18 cellular contexts compared by ENCODE assay signal in the genomic region with DNA sequence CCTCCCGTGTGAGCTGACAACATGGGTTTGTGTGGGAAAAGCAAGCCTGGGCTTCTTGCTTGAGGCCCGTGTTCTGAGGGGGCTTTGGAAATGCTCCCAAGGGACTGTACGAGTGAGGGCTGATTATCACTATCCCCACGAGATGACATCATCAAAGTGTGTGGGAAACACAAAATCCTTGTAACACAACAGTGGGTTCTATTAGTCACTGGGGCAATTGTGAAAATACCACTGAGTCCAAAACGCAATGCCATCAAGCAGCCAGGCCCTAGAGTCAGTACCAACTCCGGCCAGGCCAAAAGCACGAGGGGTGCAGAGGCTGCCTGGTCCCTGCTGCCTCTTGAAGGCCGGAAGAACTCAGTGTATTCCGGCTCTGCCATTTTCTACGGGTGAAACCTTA. TPM values are rescaled to one million over a fixed set of nuclear protein-coding genes. Genes with fewer than 3 reads are reported as not detected.
A peak's percentile ranks its signal among the peaks of the same experiment; 100 is the strongest.
DNase-seq lines count a peak whose midpoint lies in the region; ATAC-seq, FAIRE-seq and TF ChIP-seq lines count a peak whose summit lies in the region.
"Had no signal": no experiment of that assay in that cellular context is flagged by ENCODE, and none has a peak within 500 bp of the region (broad histone marks: within the 10 kb centered on the region; RNA-seq: fewer than 3 reads in every experiment).

No MANE protein-coding gene starts in this region.

- TF ChIP-seq POLR2A in HepG2 (IDR thresholded peaks at IDR 0.05; ENCODE audit: insufficient read depth in 1 of 2, low read depth in 2 of 2, low read length in 2 of 2) (no peak), right lobe of liver (IDR thresholded peaks at IDR 0.05) (no peak), uterus (IDR thresholded peaks at IDR 0.05) (no peak)

- no peak overlapping the region for H3K4me2 ChIP-seq in HepG2 (ENCODE audit: low read depth, low read length)

- no peak overlapping the region for H3K4me3 Mint-ChIP-seq in mesothelial cell of epicardium
- H3K4me3 Mint-ChIP-seq: stimulated activated memory B cell treated with anti-CD40 and anti-IgM and Interleukin-4, amounts not matched to agents 10 μg/mL and 1 μg/mL and 100 μg/mL, for 72 hours had no signal

- intact Hi-C loops in HepG2 (cut with micrococcal nuclease; ENCODE audit: unreplicated experiment) (no loop called here), right lobe of liver (cut with DNase I) (no loop called here), uterus (cut with DNase I; ENCODE audit: low total_unique reads) (no loop called here)

- H3K4me1 Mint-ChIP-seq in mesothelial cell of epicardium, result peaks cover 22% of the 10 kb centered on the region

- ATAC-seq in HepG2 (no peak), right lobe of liver (no peak)
- ATAC-seq: stimulated activated memory B cell treated with anti-CD40 and anti-IgM and Interleukin-4, amounts not matched to agents 10 μg/mL and 1 μg/mL and 100 μg/mL, for 72 hours had no signal

- H3K9me3 Mint-ChIP-seq in mesothelial cell of epicardium, result no peaks in the 10 kb centered on the region
- H3K9me3 Mint-ChIP-seq: stimulated activated memory B cell treated with anti-CD40 and anti-IgM and Interleukin-4, amounts not matched to agents 10 μg/mL and 1 μg/mL and 100 μg/mL, for 72 hours had no signal

- BruUV-seq in HepG2 (replicated peaks; lab: Mats Ljungman, UMichigan), result no TSS peak

- no peak for TF ChIP-seq EP300 in HepG2 (IDR thresholded peaks at IDR 0.05; ENCODE audit: low read depth in 2 of 2, low read length in 2 of 2)
- TF ChIP-seq EP300 in HepG2 (CRISPR knock-in tag; IDR thresholded peaks at IDR 0.05; ENCODE audit: borderline replicate concordance), result no peak

- DNase-seq in HepG2 (ENCODE audit: low spot score) (no peak), right lobe of liver (no peak), cardiac fibroblast (ENCODE audit: low read depth in 2 of 2) (peak; percentile 61 to 64), mesothelial cell of epicardium (ENCODE audit: low spot score in 2 of 2, unreplicated experiment in 2 of 2) (no peak), uterus (no peak), activated gamma-delta T cell treated with Interleukin-2 at 50 U/mL for 16 hours (no peak), DMS153 (lab: John Stamatoyannopoulos, UW) (no peak), HEK293T (ENCODE audit: extremely low spot score) (no peak)
- DNase-seq: adrenal gland; effector CD4-positive, alpha-beta T cell; mesendoderm; NCI-H1417; NCI-H526 treated with DMSO at 0.1 percent for 48 hours; RPMI8226; stimulated activated CD4-positive, alpha-beta T cell treated with anti-CD3 and anti-CD28 coated beads, Interleukin-2, amount 100 ng/mL, for 48 hours had no signal

- no peaks in the 10 kb centered on the region for H3K9me3 ChIP-seq in HepG2 (ENCODE audit: low read length)
- H3K9me3 ChIP-seq in right lobe of liver, result no peaks in the 10 kb centered on the region
- H3K9me3 ChIP-seq in uterus, result no peaks in the 10 kb centered on the region
- H3K9me3 ChIP-seq: adrenal gland had no signal

- H3K4me3 ChIP-seq in HepG2 (replicated peaks in 1 of 3; ENCODE audit: insufficient read depth in 1 of 3, low read depth in 2 of 3, low read length in 3 of 3) (no peak overlapping the region), right lobe of liver (no peak overlapping the region), cardiac fibroblast (replicated peaks in 1 of 2; ENCODE audit: low read depth in 2 of 2, low read length in 2 of 2) (no peak overlapping the region), uterus (no peak overlapping the region)
- H3K4me3 ChIP-seq: adrenal gland had no signal

- H3K27me3 Mint-ChIP-seq in mesothelial cell of epicardium (ENCODE audit: low read depth), result no peaks in the 10 kb centered on the region
- H3K27me3 Mint-ChIP-seq: stimulated activated memory B cell treated with anti-CD40 and anti-IgM and Interleukin-4, amounts not matched to agents 10 μg/mL and 1 μg/mL and 100 μg/mL, for 72 hours had no signal

- H3K36me3 Mint-ChIP-seq in mesothelial cell of epicardium, result peaks cover 8% of the 10 kb centered on the region

- peaks cover 21% of the 10 kb centered on the region for H3K4me1 ChIP-seq in HepG2 (ENCODE audit: insufficient read depth, low read length)
- peaks cover 0 to 27% (median 5%) of the 10 kb centered on the region in 4 donors for H3K4me1 ChIP-seq in right lobe of liver
- H3K4me1 ChIP-seq in uterus, result peaks cover 0 to 9% of the 10 kb centered on the region in 2 donors

- H3K36me3 ChIP-seq in HepG2 (replicated peaks in 1 of 2; ENCODE audit: control insufficient read depth in 1 of 2, insufficient read depth in 2 of 2, low read length in 2 of 2), result peaks cover 22 to 60% of the 10 kb centered on the region in 2 experiments
- peaks cover 0 to 10% (median 2%) of the 10 kb centered on the region in 4 donors for H3K36me3 ChIP-seq in right lobe of liver
- no peaks in the 10 kb centered on the region for H3K36me3 ChIP-seq in uterus

- H4K20me1 ChIP-seq in HepG2 (ENCODE audit: insufficient read depth, low read length), result peaks cover 52% of the 10 kb centered on the region; the same call in 1 of the 2 replicates

- H3K79me2 ChIP-seq in HepG2 (ENCODE audit: insufficient read depth, low read length), result peaks cover 84% of the 10 kb centered on the region

- in situ Hi-C loops in HepG2 (cut with HindIII; ENCODE audit: extremely low pct_ligation_motif_present, low pct_unique_long_range_greater_than_20kb), result no loop called here

- no peak for TF ChIP-seq RAD21 in HepG2 (CRISPR knock-in tag; IDR thresholded peaks at IDR 0.05)

- peak overlapping the region; percentile 47 for H3K27ac Mint-ChIP-seq in mesothelial cell of epicardium
- H3K27ac Mint-ChIP-seq: stimulated activated memory B cell treated with anti-CD40 and anti-IgM and Interleukin-4, amounts not matched to agents 10 μg/mL and 1 μg/mL and 100 μg/mL, for 72 hours had no signal

- H3K9ac ChIP-seq in HepG2 (ENCODE audit: insufficient read depth, low read depth, low read length), result no peak overlapping the region

- H3K27ac ChIP-seq in HepG2 (ENCODE audit: extremely low read length, insufficient read depth, low read length) (no peak overlapping the region), right lobe of liver (no peak overlapping the region), uterus (peak overlapping the region; percentile 31 to 40)

- 77% methylated on average over 7 of the region's 10 CpGs for WGBS in HepG2 (ENCODE audit: low lambda C conversion rate)
- WGBS in right lobe of liver (ENCODE audit: insufficient coverage, low coverage, low lambda C conversion rate, missing lambda C conversion rate), result 95% methylated on average over 4 of the region's 10 CpGs

- TF ChIP-seq CTCF in HepG2 (CRISPR knock-in tag; IDR thresholded peaks at IDR 0.05), result no peak
- no peak for TF ChIP-seq CTCF in right lobe of liver (IDR thresholded peaks at IDR 0.05)
- TF ChIP-seq CTCF in cardiac fibroblast (IDR thresholded peaks at IDR 0.05; ENCODE audit: low read depth, low read length), result no peak
- no peak for TF ChIP-seq CTCF in mesothelial cell of epicardium (IDR thresholded peaks at IDR 0.05; ENCODE audit: unreplicated experiment)
- no peak for TF ChIP-seq CTCF in uterus (IDR thresholded peaks at IDR 0.05)

- CTCF ChIA-PET in HepG2 (lab: Yijun Ruan, JAX; ENCODE audit: low intra/inter-chr PET ratio, low total read pairs), result no interaction called here
- CTCF ChIA-PET in HEK293T (lab: Yijun Ruan, JAX), result no interaction called here

- POLR2A ChIA-PET in HepG2 (lab: Yijun Ruan, JAX) (interaction anchor here (1.6 kb wide), 1 partner anchor 9 kb away, joined by 3 read pairs; no protein-coding TSS in a partner anchor), HEK293T (lab: Yijun Ruan, JAX) (no interaction called here)

- H2AFZ ChIP-seq in HepG2 (ENCODE audit: low read length), result no peak overlapping the region

- no peak for FAIRE-seq in HepG2 (lab: Jason Lieb, UNC)
- FAIRE-seq: H54, HTR-8/SVneo had no signal

- no peaks in the 10 kb centered on the region for H3K27me3 ChIP-seq in HepG2 (ENCODE audit: control insufficient read depth in 1 of 2, insufficient read depth in 2 of 2, low read length in 2 of 2)
- H3K27me3 ChIP-seq in right lobe of liver, result no peaks in the 10 kb centered on the region
- no peaks in the 10 kb centered on the region for H3K27me3 ChIP-seq in uterus
- H3K27me3 ChIP-seq: adrenal gland had no signal

RNA-seq across cellular contexts. Expression of a gene that starts 29.6 kb away (rescaled TPM):
- total RNA-seq in HepG2 (2016; rRNA removed; fragmentation: Illumina TruSeq; extraction: Trizol) (1.7 and 3.1 TPM in 2 replicates), right lobe of liver (1 to 10 TPM; 1.1 to 7.9 (median 5.0) TPM), mesothelial cell of epicardium (16.2 to 17.2 TPM (median 16.7 TPM) in 3 replicates), uterus (10 to 100 TPM in 3 of 4 donors, 1 to 10 TPM in 1; 2.0 to 48.7 (median 12.4) TPM)
- 0.40 and 0.53 TPM in 2 replicates for total RNA-seq in HepG2 (2016; cell fraction: cytosol; rRNA removed; fragmentation: Illumina TruSeq; extraction: Trizol; ENCODE audit: low read depth)
- 1.1 and 3.0 TPM in 2 replicates for total RNA-seq in HepG2 (2016; cell fraction: insoluble cytoplasmic fraction; rRNA removed; fragmentation: Illumina TruSeq; extraction: Trizol)
- 1.2 and 1.4 TPM in 2 replicates for total RNA-seq in HepG2 (2016; cell fraction: membrane; rRNA removed; fragmentation: Illumina TruSeq; extraction: Trizol)
- 2.6 and 2.9 TPM in 2 replicates for total RNA-seq in HepG2 (2016; cell fraction: nucleus; rRNA removed; fragmentation: Illumina TruSeq; extraction: Trizol)
- 3.1 and 4.5 TPM in 2 replicates for polyA plus RNA-seq in HepG2 (2011; rRNA removed)
- 2.9 and 3.5 TPM in 2 replicates for polyA plus RNA-seq in HepG2 (2011; cell fraction: cytosol; rRNA removed)
- polyA plus RNA-seq in HepG2 (2011; cell fraction: nucleus; rRNA removed), result 19.5 and 22.9 TPM in 2 replicates
- 1.8 and 1.9 TPM in 2 replicates for polyA plus RNA-seq in HepG2 (2012)
- polyA plus RNA-seq in HepG2 (2016; cell fraction: cytosol; fragmentation: Illumina TruSeq; extraction: Trizol; ENCODE audit: low read depth), result 0.40 and 0.43 TPM in 2 replicates
- 1.1 and 1.4 TPM in 2 replicates for polyA plus RNA-seq in HepG2 (2016; cell fraction: insoluble cytoplasmic fraction; fragmentation: Illumina TruSeq; extraction: Trizol; ENCODE audit: low read depth)
- polyA plus RNA-seq in HepG2 (2016; cell fraction: membrane; fragmentation: Illumina TruSeq; extraction: Trizol; ENCODE audit: low read depth), result 0.61 and 0.87 TPM in 2 replicates
- 10.1 and 13.8 TPM in 2 replicates for polyA plus RNA-seq in HepG2 (2016; cell fraction: nucleus; fragmentation: Illumina TruSeq; extraction: Trizol; ENCODE audit: insufficient read depth, low read depth)
- 0.28 and 3.1 TPM in 2 replicates for polyA minus RNA-seq in HepG2 (2011; rRNA and poly(A)+ RNA removed; ENCODE audit: low replicate concordance)
- polyA minus RNA-seq in HepG2 (2011; cell fraction: cytosol; rRNA and poly(A)+ RNA removed), result 0.40 and 1.1 TPM in 2 replicates
- polyA minus RNA-seq in HepG2 (2011; cell fraction: nucleus; rRNA and poly(A)+ RNA removed), result 3.0 and 3.1 TPM in 2 replicates

RNA-seq across cellular contexts. Expression of a gene that starts 34.3 kb away (rescaled TPM):
- 37.2 and 39.5 TPM in 2 replicates for total RNA-seq in HepG2 (2016; rRNA removed; fragmentation: Illumina TruSeq; extraction: Trizol)
- total RNA-seq in HepG2 (2016; cell fraction: cytosol; rRNA removed; fragmentation: Illumina TruSeq; extraction: Trizol; ENCODE audit: low read depth), result 15.1 and 18.2 TPM in 2 replicates
- total RNA-seq in HepG2 (2016; cell fraction: insoluble cytoplasmic fraction; rRNA removed; fragmentation: Illumina TruSeq; extraction: Trizol), result 27.1 and 40.8 TPM in 2 replicates
- 19.4 and 20.4 TPM in 2 replicates for total RNA-seq in HepG2 (2016; cell fraction: membrane; rRNA removed; fragmentation: Illumina TruSeq; extraction: Trizol)
- 47.7 and 56.8 TPM in 2 replicates for total RNA-seq in HepG2 (2016; cell fraction: nucleus; rRNA removed; fragmentation: Illumina TruSeq; extraction: Trizol)
- polyA plus RNA-seq in HepG2 (2011; rRNA removed), result 149 and 151 TPM in 2 replicates
- 91.7 and 149 TPM in 2 replicates for polyA plus RNA-seq in HepG2 (2011; cell fraction: cytosol; rRNA removed)
- polyA plus RNA-seq in HepG2 (2011; cell fraction: nucleus; rRNA removed), result 233 and 293 TPM in 2 replicates
- polyA plus RNA-seq in HepG2 (2012), result 62.1 and 64.6 TPM in 2 replicates
- 10.3 and 11.7 TPM in 2 replicates for polyA plus RNA-seq in HepG2 (2016; cell fraction: cytosol; fragmentation: Illumina TruSeq; extraction: Trizol; ENCODE audit: low read depth)
- polyA plus RNA-seq in HepG2 (2016; cell fraction: insoluble cytoplasmic fraction; fragmentation: Illumina TruSeq; extraction: Trizol; ENCODE audit: low read depth), result 53.5 and 62.0 TPM in 2 replicates
- polyA plus RNA-seq in HepG2 (2016; cell fraction: membrane; fragmentation: Illumina TruSeq; extraction: Trizol; ENCODE audit: low read depth), result 18.2 and 24.3 TPM in 2 replicates
- 127 and 170 TPM in 2 replicates for polyA plus RNA-seq in HepG2 (2016; cell fraction: nucleus; fragmentation: Illumina TruSeq; extraction: Trizol; ENCODE audit: insufficient read depth, low read depth)
- polyA minus RNA-seq in HepG2 (2011; rRNA and poly(A)+ RNA removed; ENCODE audit: low replicate concordance), result 43.2 and 193 TPM in 2 replicates
- polyA minus RNA-seq in HepG2 (2011; cell fraction: cytosol; rRNA and poly(A)+ RNA removed), result 76.9 and 86.6 TPM in 2 replicates
- polyA minus RNA-seq in HepG2 (2011; cell fraction: nucleus; rRNA and poly(A)+ RNA removed), result 74.3 and 80.3 TPM in 2 replicates
- 10 to 100 TPM; 21.7 to 49.5 (median 24.5) TPM for total RNA-seq in right lobe of liver
- 83.3 to 89.8 TPM (median 87.2 TPM) in 3 replicates for total RNA-seq in mesothelial cell of epicardium
- total RNA-seq in uterus, result 10 to 100 TPM; 40.9 to 98.1 (median 48.5) TPM

RNA-seq across cellular contexts. Expression of a gene that starts 39.0 kb away (rescaled TPM):
- total RNA-seq in HepG2 (2016; rRNA removed; fragmentation: Illumina TruSeq; extraction: Trizol) (1.2 and 2.4 TPM in 2 replicates), right lobe of liver (1 to 10 TPM; 1.7 to 3.9 (median 2.8) TPM), mesothelial cell of epicardium (11.0 to 12.3 TPM (median 11.0 TPM) in 3 replicates), uterus (10 to 100 TPM in 1 of 4 donors, 1 to 10 TPM in 3; 2.6 to 10.9 (median 7.1) TPM)
- 1.2 and 2.0 TPM in 2 replicates for total RNA-seq in HepG2 (2016; cell fraction: cytosol; rRNA removed; fragmentation: Illumina TruSeq; extraction: Trizol; ENCODE audit: low read depth)
- total RNA-seq in HepG2 (2016; cell fraction: insoluble cytoplasmic fraction; rRNA removed; fragmentation: Illumina TruSeq; extraction: Trizol), result 1.1 and 2.6 TPM in 2 replicates
- 1.6 and 2.0 TPM in 2 replicates for total RNA-seq in HepG2 (2016; cell fraction: membrane; rRNA removed; fragmentation: Illumina TruSeq; extraction: Trizol)
- 2.4 and 2.8 TPM in 2 replicates for total RNA-seq in HepG2 (2016; cell fraction: nucleus; rRNA removed; fragmentation: Illumina TruSeq; extraction: Trizol)
- 2.4 and 3.1 TPM in 2 replicates for polyA plus RNA-seq in HepG2 (2011; rRNA removed)
- 1.3 and 1.9 TPM in 2 replicates for polyA plus RNA-seq in HepG2 (2011; cell fraction: cytosol; rRNA removed)
- polyA plus RNA-seq in HepG2 (2011; cell fraction: nucleus; rRNA removed), result 12.9 and 13.7 TPM in 2 replicates
- 0.61 and 1.0 TPM in 2 replicates for polyA plus RNA-seq in HepG2 (2012)
- 0.49 and 0.65 TPM in 2 replicates for polyA plus RNA-seq in HepG2 (2016; cell fraction: cytosol; fragmentation: Illumina TruSeq; extraction: Trizol; ENCODE audit: low read depth)
- 0.78 and 1.4 TPM in 2 replicates for polyA plus RNA-seq in HepG2 (2016; cell fraction: insoluble cytoplasmic fraction; fragmentation: Illumina TruSeq; extraction: Trizol; ENCODE audit: low read depth)
- polyA plus RNA-seq in HepG2 (2016; cell fraction: membrane; fragmentation: Illumina TruSeq; extraction: Trizol; ENCODE audit: low read depth), result 0.82 and 0.91 TPM in 2 replicates
- polyA plus RNA-seq in HepG2 (2016; cell fraction: nucleus; fragmentation: Illumina TruSeq; extraction: Trizol; ENCODE audit: insufficient read depth, low read depth), result 4.8 and 5.0 TPM in 2 replicates
- 0.33 and 2.8 TPM in 2 replicates for polyA minus RNA-seq in HepG2 (2011; rRNA and poly(A)+ RNA removed; ENCODE audit: low replicate concordance)
- polyA minus RNA-seq in HepG2 (2011; cell fraction: cytosol; rRNA and poly(A)+ RNA removed), result 0.59 and 1.2 TPM in 2 replicates
- 3.7 and 4.2 TPM in 2 replicates for polyA minus RNA-seq in HepG2 (2011; cell fraction: nucleus; rRNA and poly(A)+ RNA removed)

RNA-seq across cellular contexts. Expression of a gene that starts 40.0 kb away (rescaled TPM):
- total RNA-seq in HepG2 (2016; rRNA removed; fragmentation: Illumina TruSeq; extraction: Trizol), result 378 and 396 TPM in 2 replicates
- 206 and 277 TPM in 2 replicates for total RNA-seq in HepG2 (2016; cell fraction: cytosol; rRNA removed; fragmentation: Illumina TruSeq; extraction: Trizol; ENCODE audit: low read depth)
- 384 and 456 TPM in 2 replicates for total RNA-seq in HepG2 (2016; cell fraction: insoluble cytoplasmic fraction; rRNA removed; fragmentation: Illumina TruSeq; extraction: Trizol)
- total RNA-seq in HepG2 (2016; cell fraction: membrane; rRNA removed; fragmentation: Illumina TruSeq; extraction: Trizol), result 192 and 280 TPM in 2 replicates
- total RNA-seq in HepG2 (2016; cell fraction: nucleus; rRNA removed; fragmentation: Illumina TruSeq; extraction: Trizol), result 124 and 130 TPM in 2 replicates
- polyA plus RNA-seq in HepG2 (2011; rRNA removed), result 286 and 302 TPM in 2 replicates
- polyA plus RNA-seq in HepG2 (2011; cell fraction: cytosol; rRNA removed), result 407 and 879 TPM in 2 replicates
- 341 and 384 TPM in 2 replicates for polyA plus RNA-seq in HepG2 (2011; cell fraction: nucleus; rRNA removed)
- 182 and 188 TPM in 2 replicates for polyA plus RNA-seq in HepG2 (2012)
- 245 and 314 TPM in 2 replicates for polyA plus RNA-seq in HepG2 (2016; cell fraction: cytosol; fragmentation: Illumina TruSeq; extraction: Trizol; ENCODE audit: low read depth)
- polyA plus RNA-seq in HepG2 (2016; cell fraction: insoluble cytoplasmic fraction; fragmentation: Illumina TruSeq; extraction: Trizol; ENCODE audit: low read depth), result 420 and 459 TPM in 2 replicates
- 204 and 246 TPM in 2 replicates for polyA plus RNA-seq in HepG2 (2016; cell fraction: membrane; fragmentation: Illumina TruSeq; extraction: Trizol; ENCODE audit: low read depth)
- 232 and 235 TPM in 2 replicates for polyA plus RNA-seq in HepG2 (2016; cell fraction: nucleus; fragmentation: Illumina TruSeq; extraction: Trizol; ENCODE audit: insufficient read depth, low read depth)
- polyA minus RNA-seq in HepG2 (2011; rRNA and poly(A)+ RNA removed; ENCODE audit: low replicate concordance), result 32.1 and 88.3 TPM in 2 replicates
- 38.6 and 41.0 TPM in 2 replicates for polyA minus RNA-seq in HepG2 (2011; cell fraction: cytosol; rRNA and poly(A)+ RNA removed)
- 16.5 and 21.2 TPM in 2 replicates for polyA minus RNA-seq in HepG2 (2011; cell fraction: nucleus; rRNA and poly(A)+ RNA removed)
- 100 to 1,000 TPM; 108 to 161 (median 157) TPM for total RNA-seq in right lobe of liver
- total RNA-seq in mesothelial cell of epicardium, result 229 to 235 TPM (median 233 TPM) in 3 replicates
- total RNA-seq in uterus, result 100 to 1,000 TPM in 3 of 4 donors, 10 to 100 TPM in 1; 68.7 to 261 (median 150) TPM

Comparison
In these comparisons a context has a peak if more than half of its experiments do, and no peak if none do; other contexts are left out.
1. DNase-seq: peak in cardiac fibroblast (2 of 2); none in HepG2 (single experiment), right lobe of liver (0 of 3), mesothelial cell of epicardium (0 of 2), uterus (0 of 2), activated gamma-delta T cell treated with Interleukin-2 at 50 U/mL for 16 hours (single experiment), DMS153 (single experiment) and HEK293T (single experiment).
2. H3K27ac ChIP-seq: peak in uterus (2 of 2); none in HepG2 (single experiment) and right lobe of liver (0 of 3).